Comparison of ENCODE assay signal across 1 cellular context in genomic region chr21:8992731-8993174, GRCh38.
A peak's percentile ranks its signal among the peaks of the same experiment; 100 is the strongest.
TF ChIP-seq lines count a peak whose summit lies in the region.

No MANE protein-coding gene starts in this region.

TF ChIP-seq in HepG2, 621 proteins besides CTCF, POLR2A, EP300 and RAD21 (continued from another document):
- TF ChIP-seq HIC2 (CRISPR knock-in tag; IDR thresholded peaks at IDR 0.05; ENCODE audit: low read depth) (no peak), TOPORS (CRISPR knock-in tag; IDR thresholded peaks at IDR 0.05) (no peak), SOX6 (IDR thresholded peaks at IDR 0.05) (no peak), SOX6 (CRISPR knock-in tag; IDR thresholded peaks at IDR 0.05) (no peak), ZNF776 (CRISPR knock-in tag; IDR thresholded peaks at IDR 0.05) (no peak), ZNF124 (CRISPR knock-in tag; IDR thresholded peaks at IDR 0.05) (no peak), MYNN (CRISPR knock-in tag; IDR thresholded peaks at IDR 0.05; ENCODE audit: low read depth) (no peak), PHF21A (CRISPR knock-in tag; IDR thresholded peaks at IDR 0.05) (0 out of 2 replicates have a peak, but pooled peaks have one; percentile 24), ARID5B (CRISPR knock-in tag; IDR thresholded peaks at IDR 0.05) (no peak), ATF4 (CRISPR knock-in tag; IDR thresholded peaks at IDR 0.05) (no peak), ZNF737 (CRISPR knock-in tag; IDR thresholded peaks at IDR 0.05; ENCODE audit: borderline replicate concordance) (no peak), TBP (CRISPR knock-in tag; IDR thresholded peaks at IDR 0.05) (no peak), NR2C2 (CRISPR knock-in tag; IDR thresholded peaks at IDR 0.05; ENCODE audit: borderline replicate concordance) (no peak), ZNF772 (CRISPR knock-in tag; IDR thresholded peaks at IDR 0.05) (no peak), ZNF75D (CRISPR knock-in tag; IDR thresholded peaks at IDR 0.05; ENCODE audit: borderline replicate concordance) (no peak), ZNF724P (CRISPR knock-in tag; IDR thresholded peaks at IDR 0.05; ENCODE audit: borderline replicate concordance) (no peak), SRSF4 (IDR thresholded peaks at IDR 0.05; ENCODE audit: low read depth, low read length, poor library complexity, severe bottlenecking) (no peak), ZBTB1 (CRISPR knock-in tag; IDR thresholded peaks at IDR 0.05; ENCODE audit: borderline replicate concordance) (no peak), FOXO1 (CRISPR knock-in tag; IDR thresholded peaks at IDR 0.05) (no peak), CC2D1A (CRISPR knock-in tag; IDR thresholded peaks at IDR 0.05) (no peak), GRHL1 (CRISPR knock-in tag; conservative IDR thresholded peaks at IDR 0.05) (no peak), ZNF558 (CRISPR knock-in tag; IDR thresholded peaks at IDR 0.05; ENCODE audit: borderline replicate concordance) (no peak), ZSCAN9 (CRISPR knock-in tag; IDR thresholded peaks at IDR 0.05; ENCODE audit: borderline replicate concordance) (no peak), MXI1 (IDR thresholded peaks at IDR 0.05; ENCODE audit: borderline replicate concordance, low read depth, low read length) (no peak), TEAD3 (CRISPR knock-in tag; optimal IDR thresholded peaks at IDR 0.05; ENCODE audit: borderline replicate concordance) (no peak), HBP1 (CRISPR knock-in tag; IDR thresholded peaks at IDR 0.05; ENCODE audit: low read depth) (no peak), ZSCAN12 (CRISPR knock-in tag; IDR thresholded peaks at IDR 0.05) (no peak), NPAS2 (CRISPR knock-in tag; IDR thresholded peaks at IDR 0.05; ENCODE audit: borderline replicate concordance) (no peak), PAXIP1 (CRISPR knock-in tag; conservative IDR thresholded peaks at IDR 0.05) (no peak)
